1 cellular context compared by ENCODE assay signal in the genomic region with DNA sequence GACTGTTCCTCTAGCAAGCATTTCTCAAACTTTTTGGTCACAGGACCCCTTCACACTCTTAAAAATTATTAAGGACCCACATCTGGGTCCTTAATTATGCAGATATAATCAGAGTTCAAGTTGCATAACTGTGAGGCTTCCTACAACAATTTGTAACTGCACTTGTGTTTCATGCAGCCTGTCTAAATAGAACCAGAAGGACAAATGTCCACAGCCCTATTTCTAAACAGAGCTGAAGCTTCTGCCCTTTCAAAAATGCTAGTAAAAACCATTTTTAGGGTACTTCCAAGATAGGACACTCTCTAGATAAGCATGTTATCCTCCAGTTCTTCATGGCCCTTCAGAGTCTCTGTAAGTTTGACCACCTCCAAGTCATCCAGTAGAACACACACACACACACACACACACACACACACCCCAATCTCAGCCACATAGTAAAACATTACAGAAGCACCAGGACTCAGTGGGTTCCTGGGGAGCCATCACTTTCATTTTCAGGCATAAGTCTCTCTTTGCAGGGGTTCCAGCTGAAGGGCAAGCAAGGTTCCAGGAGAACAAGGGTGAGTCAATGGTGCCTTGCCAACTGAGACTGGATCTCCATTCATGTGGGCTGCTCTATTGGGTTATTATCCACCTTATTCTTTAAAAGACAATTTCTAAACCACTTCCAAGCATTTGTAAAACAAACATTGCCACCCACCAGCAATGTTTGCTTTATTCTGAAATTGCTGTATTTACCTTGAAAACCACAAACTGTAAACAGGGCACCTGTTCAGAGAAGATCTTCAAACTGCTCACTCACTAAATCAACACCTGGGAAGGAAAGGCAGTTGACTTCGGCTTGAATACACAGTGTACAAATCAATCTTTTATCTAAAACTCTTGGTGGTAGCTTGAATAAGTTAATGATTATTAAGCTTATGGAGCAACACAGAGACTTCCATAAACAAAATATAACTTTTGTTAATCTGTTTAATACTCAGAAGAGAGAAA.
TF ChIP-seq lines count a peak whose summit lies in the region.

No MANE protein-coding gene starts in this region.

TF ChIP-seq in HEK293, 187 proteins besides CTCF, POLR2A, EP300 and RAD21 (continued from another document):
- TF ChIP-seq REST (tag by site-specific recombination; IDR thresholded peaks at IDR 0.05) (no peak), SCRT1 (tag by site-specific recombination; IDR thresholded peaks at IDR 0.05; ENCODE audit: borderline replicate concordance) (no peak)
- TF ChIP-seq, protein P1, sequence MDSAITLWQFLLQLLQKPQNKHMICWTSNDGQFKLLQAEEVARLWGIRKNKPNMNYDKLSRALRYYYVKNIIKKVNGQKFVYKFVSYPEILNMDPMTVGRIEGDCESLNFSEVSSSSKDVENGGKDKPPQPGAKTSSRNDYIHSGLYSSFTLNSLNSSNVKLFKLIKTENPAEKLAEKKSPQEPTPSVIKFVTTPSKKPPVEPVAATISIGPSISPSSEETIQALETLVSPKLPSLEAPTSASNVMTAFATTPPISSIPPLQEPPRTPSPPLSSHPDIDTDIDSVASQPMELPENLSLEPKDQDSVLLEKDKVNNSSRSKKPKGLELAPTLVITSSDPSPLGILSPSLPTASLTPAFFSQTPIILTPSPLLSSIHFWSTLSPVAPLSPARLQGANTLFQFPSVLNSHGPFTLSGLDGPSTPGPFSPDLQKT (IDR thresholded peaks at IDR 0.05; ENCODE audit: borderline replicate concordance, low read depth, low read length) = no peak
